Comparison of ENCODE assay signal across 22 cellular contexts in genomic region chr2:59664946-59665345, GRCh38.
"Had no signal": no experiment of that assay in that cellular context is flagged by ENCODE, and none has a peak within 500 bp of the region (broad histone marks: within the 10 kb centered on the region; RNA-seq: fewer than 3 reads in every experiment).

No MANE protein-coding gene starts in this region.

- H3K9me3 ChIP-seq: ascending aorta, body of pancreas, MG63, Peyer's patch had no signal

- H3K36me3 ChIP-seq: ascending aorta, MG63, Peyer's patch had no signal

- FAIRE-seq: bronchial epithelial cell had no signal

- ATAC-seq: activated CD8-positive, alpha-beta T cell treated with anti-CD3 and anti-CD28 coated beads, Interleukin-2, amount 10 ng/mL, durations not matched to agents 7 days and 5 days; body of pancreas had no signal

- H3K27ac ChIP-seq: ascending aorta, body of pancreas, Peyer's patch, RWPE1 had no signal

- H3K27me3 ChIP-seq: ascending aorta, body of pancreas, MG63, Peyer's patch had no signal

- H3K4me1 ChIP-seq: ascending aorta, body of pancreas, Peyer's patch had no signal

- H3K4me3 ChIP-seq: ascending aorta, body of pancreas, MG63, Peyer's patch had no signal

- DNase-seq: activated CD4-positive, alpha-beta T cell treated with anti-CD3 and anti-CD28 coated beads for 48 hours; activated CD4-positive, alpha-beta T cell treated with anti-CD3 and anti-CD28 coated beads, Interleukin-2, amount 50 U/mL, for 4 hours; activated CD4-positive, CD25-positive, alpha-beta regulatory T cell treated with anti-CD3 and anti-CD28 coated beads, Interleukin-2, amount 50 U/mL, for 72 hours; activated CD8-positive, alpha-beta memory T cell treated with anti-CD3 and anti-CD28 coated beads, Interleukin-2, amount 50 U/mL, for 48 hours; activated CD8-positive, alpha-beta T cell treated with anti-CD3 and anti-CD28 coated beads, Interleukin-2, amount 10 ng/mL, durations not matched to agents 7 days and 5 days; activated T-cell treated with anti-CD3 and anti-CD28 coated beads, Interleukin-2, amount 50 U/mL, for 1 hour; amniotic stem cell; body of pancreas; central memory CD4-positive, alpha-beta T cell; MG63; MV-4-11; NCI-H1092 treated with DMSO at 0.1 percent for 48 hours; NCI-H1436 treated with DMSO at 0.1 percent for 48 hours; NCI-H187; NCI-H510A; NCI-H526 treated with DMSO at 0.1 percent for 48 hours; NK-92 treated with Interleukin-12 subunit alpha and Interleukin-12 subunit beta, amount 100 ng/mL, for 24 hours; Peyer's patch; SHP77 treated with DMSO at 0.1 percent for 48 hours had no signal
